20 cellular contexts compared by ENCODE assay signal in genomic region chr21:44780140-44780508, GRCh38. TPM values are rescaled to one million over a fixed set of nuclear protein-coding genes. Genes with fewer than 3 reads are reported as not detected.
DNase-seq lines count a peak whose midpoint lies in the region; ATAC-seq and TF ChIP-seq lines count a peak whose summit lies in the region.
"Had no signal": no experiment of that assay in that cellular context is flagged by ENCODE, and none has a peak within 500 bp of the region (broad histone marks: within the 10 kb centered on the region; RNA-seq: fewer than 3 reads in every experiment).

No MANE protein-coding gene starts in this region.

- peaks cover 64% of the 10 kb centered on the region for H3K36me3 ChIP-seq in SJCRH30

- no peaks in the 10 kb centered on the region for H3K9me3 Mint-ChIP-seq in activated CD8-positive, alpha-beta T cell treated with anti-CD3 and anti-CD28 coated beads for 36 hours
- no peaks in the 10 kb centered on the region for H3K9me3 Mint-ChIP-seq in activated CD8-positive, alpha-beta T cell treated with anti-CD3 and anti-CD28 coated beads, Interleukin-2, amount 10 ng/mL, durations not matched to agents 7 days and 5 days (ENCODE audit: insufficient read depth)
- peaks cover 4% of the 10 kb centered on the region for H3K9me3 Mint-ChIP-seq in progenitor cell of endocrine pancreas (ENCODE audit: low read depth)
- H3K9me3 Mint-ChIP-seq: CD8-positive, alpha-beta T cell; HFFc6 had no signal

- CTCF ChIA-PET in activated CD8-positive, alpha-beta T cell treated with anti-CD3 and anti-CD28 coated beads for 36 hours (lab: Charles Lee): no interaction called here
- CTCF ChIA-PET in activated CD8-positive, alpha-beta T cell treated with anti-CD3 and anti-CD28 coated beads, Interleukin-2, amount 10 ng/mL, durations not matched to agents 7 days and 5 days (lab: Charles Lee): interaction anchor here (0.8 to 1.1 kb wide), 2 partner anchors 13 to 21 kb away, joined by 3 to 4 read pairs; partner anchors contain the start of gene UBE2G2

- peaks cover 28% of the 10 kb centered on the region for H3K4me1 Mint-ChIP-seq in activated CD8-positive, alpha-beta T cell treated with anti-CD3 and anti-CD28 coated beads for 36 hours (ENCODE audit: low read depth)
- peaks cover 13% of the 10 kb centered on the region for H3K4me1 Mint-ChIP-seq in activated CD8-positive, alpha-beta T cell treated with anti-CD3 and anti-CD28 coated beads, Interleukin-2, amount 10 ng/mL, durations not matched to agents 7 days and 5 days (ENCODE audit: low read depth)
- peaks cover 27% of the 10 kb centered on the region for H3K4me1 Mint-ChIP-seq in progenitor cell of endocrine pancreas (ENCODE audit: low read depth)

- POLR2A ChIA-PET in activated CD8-positive, alpha-beta T cell treated with anti-CD3 and anti-CD28 coated beads for 36 hours (lab: Charles Lee): no interaction called here
- POLR2A ChIA-PET in activated CD8-positive, alpha-beta T cell treated with anti-CD3 and anti-CD28 coated beads, Interleukin-2, amount 10 ng/mL, durations not matched to agents 7 days and 5 days (lab: Charles Lee): no interaction called here

- H3K9me3 ChIP-seq in SJCRH30 (replicated peaks): peaks cover 9% of the 10 kb centered on the region
- H3K9me3 ChIP-seq: BE2C had no signal

- intact Hi-C loops in activated CD8-positive, alpha-beta T cell treated with anti-CD3 and anti-CD28 coated beads for 36 hours (cut with micrococcal nuclease): no loop called here

- H3K4me3 Mint-ChIP-seq in activated CD8-positive, alpha-beta T cell treated with anti-CD3 and anti-CD28 coated beads for 36 hours: no peak overlapping the region
- H3K4me3 Mint-ChIP-seq in activated CD8-positive, alpha-beta T cell treated with anti-CD3 and anti-CD28 coated beads, Interleukin-2, amount 10 ng/mL, durations not matched to agents 7 days and 5 days: no peak overlapping the region
- peak overlapping the region; percentile 33 for H3K4me3 Mint-ChIP-seq in progenitor cell of endocrine pancreas (ENCODE audit: low read depth)
- H3K4me3 Mint-ChIP-seq: CD8-positive, alpha-beta T cell; HFFc6 had no signal

- no peak for ATAC-seq in activated CD8-positive, alpha-beta T cell treated with anti-CD3 and anti-CD28 coated beads for 36 hours
- ATAC-seq in activated CD8-positive, alpha-beta T cell treated with anti-CD3 and anti-CD28 coated beads, Interleukin-2, amount 10 ng/mL, durations not matched to agents 7 days and 5 days: no peak
- ATAC-seq: CD8-positive, alpha-beta T cell had no signal

- H3K36me3 Mint-ChIP-seq in activated CD8-positive, alpha-beta T cell treated with anti-CD3 and anti-CD28 coated beads for 36 hours (ENCODE audit: low read depth): peaks cover 29% of the 10 kb centered on the region
- peaks cover 33% of the 10 kb centered on the region for H3K36me3 Mint-ChIP-seq in activated CD8-positive, alpha-beta T cell treated with anti-CD3 and anti-CD28 coated beads, Interleukin-2, amount 10 ng/mL, durations not matched to agents 7 days and 5 days (ENCODE audit: low read depth)
- H3K36me3 Mint-ChIP-seq in progenitor cell of endocrine pancreas (ENCODE audit: insufficient read depth): peaks cover 12% of the 10 kb centered on the region

- DNase-seq in activated CD8-positive, alpha-beta T cell treated with anti-CD3 and anti-CD28 coated beads for 36 hours: no peak
- DNase-seq in activated CD8-positive, alpha-beta T cell treated with anti-CD3 and anti-CD28 coated beads, Interleukin-2, amount 10 ng/mL, durations not matched to agents 7 days and 5 days: no peak
- DNase-seq in SJCRH30 (peak in 1 of 2 experiments; percentile 21), islet precursor cell (peak; percentile 47), progenitor cell of endocrine pancreas (ENCODE audit: low spot score, unreplicated experiment) (no peak), Kasumi-1 (lab: John Stamatoyannopoulos, UW) (no peak), ecto neural progenitor cell (ENCODE audit: low spot score) (no peak), SIG-M5 treated with dmso at 0.1 percent for 504 hours (lab: John Stamatoyannopoulos, UW; ENCODE audit: unreplicated experiment) (no peak)
- DNase-seq: BE2C; CD8-positive, alpha-beta T cell; H7; KG1; MV-4-11; NCI-H1694 treated with DMSO at 0.1 percent for 48 hours; NCI-H2227 treated with DMSO at 0.1 percent for 48 hours; NCI-H510A treated with DMSO at 0.1 percent for 48 hours; NCI-H82; OCI-M1; Right ventricle myocardium superior had no signal

- H3K27me3 Mint-ChIP-seq in activated CD8-positive, alpha-beta T cell treated with anti-CD3 and anti-CD28 coated beads for 36 hours: no peaks in the 10 kb centered on the region
- no peaks in the 10 kb centered on the region for H3K27me3 Mint-ChIP-seq in activated CD8-positive, alpha-beta T cell treated with anti-CD3 and anti-CD28 coated beads, Interleukin-2, amount 10 ng/mL, durations not matched to agents 7 days and 5 days (ENCODE audit: low read depth)
- H3K27me3 Mint-ChIP-seq in progenitor cell of endocrine pancreas: no peaks in the 10 kb centered on the region

- no peaks in the 10 kb centered on the region for H3K27me3 ChIP-seq in SJCRH30
- H3K27me3 ChIP-seq: BE2C had no signal

- peak overlapping the region; percentile 47 for H3K27ac Mint-ChIP-seq in activated CD8-positive, alpha-beta T cell treated with anti-CD3 and anti-CD28 coated beads for 36 hours
- H3K27ac Mint-ChIP-seq in activated CD8-positive, alpha-beta T cell treated with anti-CD3 and anti-CD28 coated beads, Interleukin-2, amount 10 ng/mL, durations not matched to agents 7 days and 5 days: no peak overlapping the region
- H3K27ac Mint-ChIP-seq in progenitor cell of endocrine pancreas: peak overlapping the region; percentile 95
- H3K27ac Mint-ChIP-seq: CD8-positive, alpha-beta T cell; HFFc6 had no signal

- peak overlapping the region; percentile 48 for H3K27ac ChIP-seq in SJCRH30

- no peak overlapping the region for H3K4me3 ChIP-seq in SJCRH30

- peaks cover 27% of the 10 kb centered on the region for H3K4me1 ChIP-seq in SJCRH30
- H3K4me1 ChIP-seq: BE2C had no signal

- no peak for TF ChIP-seq CTCF in activated CD8-positive, alpha-beta T cell treated with anti-CD3 and anti-CD28 coated beads for 36 hours (IDR thresholded peaks at IDR 0.05)
- TF ChIP-seq CTCF in progenitor cell of endocrine pancreas (IDR thresholded peaks at IDR 0.05; ENCODE audit: unreplicated experiment): no peak

RNA-seq across cellular contexts. Expression of gene UBE2G2, which starts 21.5 kb away (rescaled TPM):
- total RNA-seq in activated CD8-positive, alpha-beta T cell treated with anti-CD3 and anti-CD28 coated beads for 36 hours: 100 to 1,000 TPM; 113 to 115 TPM
- total RNA-seq in activated CD8-positive, alpha-beta T cell treated with anti-CD3 and anti-CD28 coated beads, Interleukin-2, amount 10 ng/mL, durations not matched to agents 7 days and 5 days: 10 to 100 TPM; 85.5 to 86.0 TPM
- total RNA-seq in SJCRH30 (2014; rRNA removed; shearing (Covaris generic)): 79.5 and 90.5 TPM in 2 replicates
- total RNA-seq in progenitor cell of endocrine pancreas: 78.7 and 85.2 TPM in 2 replicates

RNA-seq across cellular contexts. Expression of gene SUMO3, which starts 37.7 kb away (rescaled TPM):
- 10 to 100 TPM; 69.8 to 72.9 TPM for total RNA-seq in activated CD8-positive, alpha-beta T cell treated with anti-CD3 and anti-CD28 coated beads for 36 hours
- 100 to 1,000 TPM in 1 of 2 experiments, 10 to 100 TPM in 1; 98.8 to 102 TPM for total RNA-seq in activated CD8-positive, alpha-beta T cell treated with anti-CD3 and anti-CD28 coated beads, Interleukin-2, amount 10 ng/mL, durations not matched to agents 7 days and 5 days
- total RNA-seq in SJCRH30 (2014; rRNA removed; shearing (Covaris generic)): 70.3 and 76.9 TPM in 2 replicates
- 65.0 and 73.5 TPM in 2 replicates for total RNA-seq in progenitor cell of endocrine pancreas
